ENCODE assay signal across 1 cellular context in genomic region chr2:241008711-241009121, GRCh38.
TF ChIP-seq lines count a peak whose summit lies in the region.

No MANE protein-coding gene starts in this region.

TF ChIP-seq in IMR-90, 13 proteins besides CTCF, POLR2A, EP300 and RAD21 (continued from another document):
- TF ChIP-seq RCOR1 (IDR thresholded peaks at IDR 0.05; ENCODE audit: insufficient replicate concordance, low read length) = no peak
- TF ChIP-seq FOS (IDR thresholded peaks at IDR 0.05; ENCODE audit: low read depth, low read length) = no peak
- TF ChIP-seq ELK1 (IDR thresholded peaks at IDR 0.05; ENCODE audit: borderline replicate concordance, low read depth, low read length) = no peak
- TF ChIP-seq MXI1 (IDR thresholded peaks at IDR 0.05; ENCODE audit: borderline replicate concordance, low read depth, low read length) = no peak
- no peak for TF ChIP-seq CHD1 (IDR thresholded peaks at IDR 0.05; ENCODE audit: low read depth, low read length)
- no peak for TF ChIP-seq USF2 (IDR thresholded peaks at IDR 0.05; ENCODE audit: low read depth, low read length)
